36 cellular contexts compared by ENCODE assay signal in the genomic region with DNA sequence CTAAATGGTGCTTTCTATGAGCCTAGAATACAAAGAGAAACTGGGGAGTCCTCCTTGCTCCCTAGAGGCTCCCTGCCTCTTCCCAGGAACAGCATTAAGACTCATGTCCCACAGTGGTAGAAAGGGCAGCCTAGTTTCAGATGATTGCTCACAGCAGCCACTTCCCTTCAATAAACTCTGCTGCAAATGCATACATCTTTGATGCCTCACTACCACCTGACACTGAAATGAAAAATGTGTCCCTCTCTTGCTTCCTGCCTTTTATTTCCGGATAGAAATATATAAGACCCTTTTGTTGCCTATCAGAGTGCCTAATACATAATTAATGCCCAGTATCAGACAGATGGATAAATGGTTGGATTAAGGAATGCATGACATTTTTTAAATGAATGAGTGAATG.
"Had no signal": no experiment of that assay in that cellular context is flagged by ENCODE, and none has a peak within 500 bp of the region (broad histone marks: within the 10 kb centered on the region; RNA-seq: fewer than 3 reads in every experiment).

No MANE protein-coding gene starts in this region.

- DNase-seq: activated B cell treated with CpG ODN at 0.5 μM for 24 hours; activated CD4-positive, alpha-beta memory T cell treated with anti-CD3 and anti-CD28 coated beads for 36 hours; activated CD4-positive, alpha-beta T cell treated with anti-CD3 and anti-CD28 coated beads for 36 hours; activated CD4-positive, alpha-beta T cell treated with anti-CD3 and anti-CD28 coated beads, Interleukin-2, amount 10 ng/mL, durations not matched to agents 24 days and 14 days; activated CD8-positive, alpha-beta memory T cell treated with anti-CD3 and anti-CD28 coated beads, Interleukin-2, amount 10 ng/mL, durations not matched to agents 7 days and 5 days; activated CD8-positive, alpha-beta memory T cell treated with anti-CD3 and anti-CD28 coated beads, Interleukin-2, amount 50 U/mL, for 4 hours; activated CD8-positive, alpha-beta T cell treated with anti-CD3 and anti-CD28 coated beads, Interleukin-2, amount 10 ng/mL, durations not matched to agents 7 days and 5 days; activated effector memory CD4-positive, alpha-beta T cell treated with anti-CD3 and anti-CD28 coated beads, Interleukin-2, amount 50 U/mL, for 16 hours; activated naive CD4-positive, alpha-beta T cell treated with anti-CD3 and anti-CD28 coated beads for 36 hours; activated naive CD8-positive, alpha-beta T cell treated with anti-CD3 and anti-CD28 coated beads for 36 hours; activated naive CD8-positive, alpha-beta T cell treated with anti-CD3 and anti-CD28 coated beads, Interleukin-2, amount 50 U/mL, for 24 hours; activated T-cell treated with anti-CD3 and anti-CD28 coated beads, Interleukin-2, amount 50 U/mL, for 1 hour; activated T-cell treated with anti-CD3 and anti-CD28 coated beads, Interleukin-2, amount 50 U/mL, for 48 hours; adrenal gland; amygdala; aorta; brain microvascular endothelial cell; dorsolateral prefrontal cortex; effector memory CD4-positive, alpha-beta T cell; endodermal cell; foreskin fibroblast; heart right ventricle; T-helper 17 cell; T1000; WERI-Rb-1 had no signal

- H3K27me3 Mint-ChIP-seq: activated B cell treated with CpG ODN at 0.5 μM for 24 hours; activated CD4-positive, alpha-beta memory T cell treated with anti-CD3 and anti-CD28 coated beads for 36 hours; activated CD4-positive, alpha-beta T cell treated with anti-CD3 and anti-CD28 coated beads for 36 hours; activated CD4-positive, alpha-beta T cell treated with anti-CD3 and anti-CD28 coated beads, Interleukin-2, amount 10 ng/mL, durations not matched to agents 24 days and 14 days; activated CD8-positive, alpha-beta memory T cell treated with anti-CD3 and anti-CD28 coated beads, Interleukin-2, amount 10 ng/mL, durations not matched to agents 7 days and 5 days; activated naive CD8-positive, alpha-beta T cell treated with anti-CD3 and anti-CD28 coated beads for 36 hours; activated naive CD8-positive, alpha-beta T cell treated with anti-CD3 and anti-CD28 coated beads, Interleukin-2, amount 50 U/mL, for 24 hours; central memory CD8-positive, alpha-beta T cell; dendritic cell treated with granulocyte-macrophage colony-stimulating factor and Interleukin-4, amounts not matched to agents 40 ng/mL and 50 ng/mL, for 4 days; T-helper 17 cell had no signal

- H3K4me2 ChIP-seq: hepatocyte had no signal

- H3K36me3 ChIP-seq: adrenal gland, brain microvascular endothelial cell, gastroesophageal sphincter, heart right ventricle, WERI-Rb-1 had no signal

- H3K36me3 Mint-ChIP-seq: activated CD4-positive, alpha-beta memory T cell treated with anti-CD3 and anti-CD28 coated beads for 36 hours; activated CD8-positive, alpha-beta memory T cell treated with anti-CD3 and anti-CD28 coated beads, Interleukin-2, amount 10 ng/mL, durations not matched to agents 7 days and 5 days; activated naive CD4-positive, alpha-beta T cell treated with anti-CD3 and anti-CD28 coated beads, Interleukin-2, amount 50 U/mL, for 24 hours; activated naive CD8-positive, alpha-beta T cell treated with anti-CD3 and anti-CD28 coated beads for 36 hours had no signal

- H3K4me3 ChIP-seq: adrenal gland, coronary artery, dorsolateral prefrontal cortex, gastroesophageal sphincter, heart right ventricle, hepatocyte had no signal

- H3K9me3 ChIP-seq: adrenal gland, gastroesophageal sphincter, heart right ventricle had no signal

- H3K27ac ChIP-seq: adrenal gland, brain microvascular endothelial cell, coronary artery, dorsolateral prefrontal cortex, gastroesophageal sphincter, heart right ventricle, hepatocyte, WERI-Rb-1 had no signal

- ATAC-seq: activated CD4-positive, alpha-beta T cell treated with anti-CD3 and anti-CD28 coated beads for 36 hours; activated CD4-positive, CD25-positive, alpha-beta regulatory T cell treated with anti-CD3 and anti-CD28 coated beads, Interleukin-2, amount 50 U/mL, for 24 hours; activated CD8-positive, alpha-beta memory T cell treated with anti-CD3 and anti-CD28 coated beads, Interleukin-2, amount 10 ng/mL, durations not matched to agents 7 days and 5 days; activated CD8-positive, alpha-beta T cell treated with anti-CD3 and anti-CD28 coated beads, Interleukin-2, amount 10 ng/mL, durations not matched to agents 7 days and 5 days; activated naive CD8-positive, alpha-beta T cell treated with anti-CD3 and anti-CD28 coated beads, Interleukin-2, amount 50 U/mL, for 24 hours; esophagus mucosa; gastroesophageal sphincter; heart right ventricle; T-helper 17 cell had no signal

- H3K27ac Mint-ChIP-seq: activated B cell treated with CpG ODN at 0.5 μM for 24 hours; activated CD4-positive, alpha-beta memory T cell treated with anti-CD3 and anti-CD28 coated beads for 36 hours; activated CD4-positive, alpha-beta T cell treated with anti-CD3 and anti-CD28 coated beads for 36 hours; activated CD4-positive, alpha-beta T cell treated with anti-CD3 and anti-CD28 coated beads, Interleukin-2, amount 10 ng/mL, durations not matched to agents 24 days and 14 days; activated CD8-positive, alpha-beta memory T cell treated with anti-CD3 and anti-CD28 coated beads, Interleukin-2, amount 10 ng/mL, durations not matched to agents 7 days and 5 days; activated CD8-positive, alpha-beta T cell treated with anti-CD3 and anti-CD28 coated beads, Interleukin-2, amount 10 ng/mL, durations not matched to agents 7 days and 5 days; activated naive CD4-positive, alpha-beta T cell treated with anti-CD3 and anti-CD28 coated beads for 36 hours; activated naive CD4-positive, alpha-beta T cell treated with anti-CD3 and anti-CD28 coated beads, Interleukin-2, amount 50 U/mL, for 24 hours; activated naive CD8-positive, alpha-beta T cell treated with anti-CD3 and anti-CD28 coated beads for 36 hours; activated naive CD8-positive, alpha-beta T cell treated with anti-CD3 and anti-CD28 coated beads, Interleukin-2, amount 50 U/mL, for 24 hours; activated T-helper 1 cell treated with anti-CD3 and anti-CD28 coated beads, Interleukin-12 subunit alpha, Interleukin-12 subunit beta, Interleukin-2, Interleukin-4 antibody, amounts not matched to agents 30 ng/mL and 10 ng/mL and 1 ng/mL, durations not matched to agents 14 hours and 24 hours and 36 hours; activated T-helper 2 cell treated with anti-CD3 and anti-CD28 coated beads, Interferon-gamma antibody, Interleukin-2, Interleukin-4, amounts not matched to agents 10 μg/mL and 5 μg/mL and 100 μg/mL, durations not matched to agents 14 hours and 24 hours and 36 hours; dendritic cell treated with granulocyte-macrophage colony-stimulating factor and Interleukin-4, amounts not matched to agents 40 ng/mL and 50 ng/mL, for 4 days; endodermal cell; T-helper 17 cell; T-helper 2 cell treated with Interferon-gamma antibody and Interleukin-4, amounts not matched to agents 5 μg/mL and 100 μg/mL, for 36 hours had no signal

- H3K4me1 ChIP-seq: adrenal gland, heart right ventricle had no signal

- H3K9me3 Mint-ChIP-seq: activated CD4-positive, alpha-beta memory T cell treated with anti-CD3 and anti-CD28 coated beads for 36 hours; activated CD4-positive, alpha-beta T cell treated with anti-CD3 and anti-CD28 coated beads, Interleukin-2, amount 10 ng/mL, durations not matched to agents 24 days and 14 days; activated naive CD4-positive, alpha-beta T cell treated with anti-CD3 and anti-CD28 coated beads for 36 hours; activated naive CD4-positive, alpha-beta T cell treated with anti-CD3 and anti-CD28 coated beads, Interleukin-2, amount 50 U/mL, for 24 hours; activated naive CD8-positive, alpha-beta T cell treated with anti-CD3 and anti-CD28 coated beads for 36 hours; activated naive CD8-positive, alpha-beta T cell treated with anti-CD3 and anti-CD28 coated beads, Interleukin-2, amount 50 U/mL, for 24 hours; activated T-helper 1 cell treated with anti-CD3 and anti-CD28 coated beads, Interleukin-12 subunit alpha, Interleukin-12 subunit beta, Interleukin-2, Interleukin-4 antibody, amounts not matched to agents 30 ng/mL and 10 ng/mL and 1 ng/mL, durations not matched to agents 14 hours and 24 hours and 36 hours; activated T-helper 2 cell treated with anti-CD3 and anti-CD28 coated beads, Interferon-gamma antibody, Interleukin-2, Interleukin-4, amounts not matched to agents 10 μg/mL and 5 μg/mL and 100 μg/mL, durations not matched to agents 14 hours and 24 hours and 36 hours; endodermal cell; T-helper 2 cell treated with Interferon-gamma antibody and Interleukin-4, amounts not matched to agents 5 μg/mL and 100 μg/mL, for 36 hours had no signal

- H3K27me3 ChIP-seq: adrenal gland, brain microvascular endothelial cell, dorsolateral prefrontal cortex, gastroesophageal sphincter, heart right ventricle, hepatocyte had no signal

- H3K4me1 Mint-ChIP-seq: activated B cell treated with CpG ODN at 0.5 μM for 24 hours; activated CD4-positive, alpha-beta T cell treated with anti-CD3 and anti-CD28 coated beads for 36 hours; activated CD4-positive, alpha-beta T cell treated with anti-CD3 and anti-CD28 coated beads, Interleukin-2, amount 10 ng/mL, durations not matched to agents 24 days and 14 days; activated CD8-positive, alpha-beta memory T cell treated with anti-CD3 and anti-CD28 coated beads, Interleukin-2, amount 10 ng/mL, durations not matched to agents 7 days and 5 days; activated naive CD4-positive, alpha-beta T cell treated with anti-CD3 and anti-CD28 coated beads, Interleukin-2, amount 50 U/mL, for 24 hours; activated naive CD8-positive, alpha-beta T cell treated with anti-CD3 and anti-CD28 coated beads for 36 hours; activated naive CD8-positive, alpha-beta T cell treated with anti-CD3 and anti-CD28 coated beads, Interleukin-2, amount 50 U/mL, for 24 hours; central memory CD8-positive, alpha-beta T cell; T-helper 17 cell had no signal

- H3K4me3 Mint-ChIP-seq: activated B cell treated with CpG ODN at 0.5 μM for 24 hours; activated CD4-positive, alpha-beta memory T cell treated with anti-CD3 and anti-CD28 coated beads for 36 hours; activated CD4-positive, alpha-beta T cell treated with anti-CD3 and anti-CD28 coated beads for 36 hours; activated CD4-positive, alpha-beta T cell treated with anti-CD3 and anti-CD28 coated beads, Interleukin-2, amount 10 ng/mL, durations not matched to agents 24 days and 14 days; activated CD8-positive, alpha-beta memory T cell treated with anti-CD3 and anti-CD28 coated beads, Interleukin-2, amount 10 ng/mL, durations not matched to agents 7 days and 5 days; activated CD8-positive, alpha-beta T cell treated with anti-CD3 and anti-CD28 coated beads, Interleukin-2, amount 10 ng/mL, durations not matched to agents 7 days and 5 days; activated naive CD4-positive, alpha-beta T cell treated with anti-CD3 and anti-CD28 coated beads for 36 hours; activated naive CD4-positive, alpha-beta T cell treated with anti-CD3 and anti-CD28 coated beads, Interleukin-2, amount 50 U/mL, for 24 hours; activated naive CD8-positive, alpha-beta T cell treated with anti-CD3 and anti-CD28 coated beads for 36 hours; activated naive CD8-positive, alpha-beta T cell treated with anti-CD3 and anti-CD28 coated beads, Interleukin-2, amount 50 U/mL, for 24 hours; activated T-helper 1 cell treated with anti-CD3 and anti-CD28 coated beads, Interleukin-12 subunit alpha, Interleukin-12 subunit beta, Interleukin-2, Interleukin-4 antibody, amounts not matched to agents 30 ng/mL and 10 ng/mL and 1 ng/mL, durations not matched to agents 14 hours and 24 hours and 36 hours; central memory CD8-positive, alpha-beta T cell; dendritic cell treated with granulocyte-macrophage colony-stimulating factor and Interleukin-4, amounts not matched to agents 40 ng/mL and 50 ng/mL, for 4 days; endodermal cell; T-helper 17 cell; T-helper 2 cell treated with Interferon-gamma antibody and Interleukin-4, amounts not matched to agents 5 μg/mL and 100 μg/mL, for 36 hours had no signal
